Comparison of ENCODE assay signal across 32 cellular contexts in the genomic region with DNA sequence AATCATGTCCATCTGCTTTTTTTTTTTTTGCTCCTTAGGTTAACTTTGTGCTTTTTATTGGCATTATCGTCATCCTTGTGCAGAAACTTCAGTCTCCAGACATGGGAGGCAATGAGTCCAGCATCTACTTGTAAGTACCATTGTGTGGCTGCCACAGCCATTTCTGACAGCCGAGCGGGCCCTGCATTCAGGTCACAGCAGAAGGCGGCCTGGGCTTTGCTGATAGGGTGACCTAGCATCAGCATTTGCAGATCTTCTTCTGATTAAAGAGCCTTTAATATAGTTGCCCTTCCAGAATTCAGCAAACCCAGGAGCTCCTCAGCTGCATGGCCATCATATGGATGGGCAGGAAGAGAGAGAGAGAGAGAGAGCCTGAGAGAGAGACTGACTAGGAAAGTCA. TPM values are rescaled to one million over a fixed set of nuclear protein-coding genes. Genes with fewer than 3 reads are reported as not detected.
"Had no signal": no experiment of that assay in that cellular context is flagged by ENCODE, and none has a peak within 500 bp of the region (broad histone marks: within the 10 kb centered on the region; RNA-seq: fewer than 3 reads in every experiment).

No MANE protein-coding gene starts in this region.

- H3K9me3 Mint-ChIP-seq: activated CD4-positive, alpha-beta memory T cell treated with anti-CD3 and anti-CD28 coated beads for 36 hours; activated CD4-positive, alpha-beta T cell treated with anti-CD3 and anti-CD28 coated beads, Interleukin-2, amount 10 ng/mL, durations not matched to agents 24 days and 14 days; activated T-helper 1 cell treated with anti-CD3 and anti-CD28 coated beads, Interleukin-12 subunit alpha, Interleukin-12 subunit beta, Interleukin-2, Interleukin-4 antibody, amounts not matched to agents 30 ng/mL and 10 ng/mL and 1 ng/mL, durations not matched to agents 14 hours and 24 hours and 36 hours; activated T-helper 2 cell treated with anti-CD3 and anti-CD28 coated beads, Interferon-gamma antibody, Interleukin-2, Interleukin-4, amounts not matched to agents 10 μg/mL and 5 μg/mL and 100 μg/mL, durations not matched to agents 14 hours and 24 hours and 36 hours; effector memory CD8-positive, alpha-beta T cell had no signal

- DNase-seq: activated CD4-positive, alpha-beta memory T cell treated with anti-CD3 and anti-CD28 coated beads for 36 hours; activated CD4-positive, alpha-beta T cell treated with anti-CD3 and anti-CD28 coated beads for 36 hours; activated CD4-positive, alpha-beta T cell treated with anti-CD3 and anti-CD28 coated beads, Interleukin-2, amount 10 ng/mL, durations not matched to agents 24 days and 14 days; activated CD4-positive, CD25-positive, alpha-beta regulatory T cell; activated CD8-positive, alpha-beta memory T cell treated with anti-CD3 and anti-CD28 coated beads, Interleukin-2, amount 10 ng/mL, durations not matched to agents 7 days and 5 days; activated CD8-positive, alpha-beta memory T cell treated with anti-CD3 and anti-CD28 coated beads, Interleukin-2, amount 50 U/mL, for 4 hours; activated CD8-positive, alpha-beta T cell treated with anti-CD3 and anti-CD28 coated beads, Interleukin-2, amount 10 ng/mL, durations not matched to agents 7 days and 5 days; activated gamma-delta T cell treated with Interleukin-2 at 50 U/mL for 16 hours; activated naive CD4-positive, alpha-beta T cell treated with anti-CD3 and anti-CD28 coated beads, Interleukin-2, amount 50 U/mL, for 16 hours; activated naive CD4-positive, alpha-beta T cell treated with Interleukin-2 at 50 U/mL for 16 hours; activated T-cell treated with anti-CD3 and anti-CD28 coated beads, Interleukin-2, amount 50 U/mL, for 1 hour; activated T-cell treated with anti-CD3 and anti-CD28 coated beads, Interleukin-2, amount 50 U/mL, for 48 hours; amniotic stem cell; anterior cingulate cortex; brain microvascular endothelial cell; caudate nucleus; cortex of kidney; dermis blood vessel endothelial cell; effector CD4-positive, alpha-beta T cell; effector memory CD8-positive, alpha-beta T cell; erythroblast; foreskin keratinocyte; T-helper 2 cell had no signal

- H3K27ac Mint-ChIP-seq: activated CD4-positive, alpha-beta memory T cell treated with anti-CD3 and anti-CD28 coated beads for 36 hours; activated CD4-positive, alpha-beta T cell treated with anti-CD3 and anti-CD28 coated beads for 36 hours; activated CD4-positive, alpha-beta T cell treated with anti-CD3 and anti-CD28 coated beads, Interleukin-2, amount 10 ng/mL, durations not matched to agents 24 days and 14 days; activated CD8-positive, alpha-beta memory T cell treated with anti-CD3 and anti-CD28 coated beads, Interleukin-2, amount 10 ng/mL, durations not matched to agents 7 days and 5 days; activated CD8-positive, alpha-beta T cell treated with anti-CD3 and anti-CD28 coated beads, Interleukin-2, amount 10 ng/mL, durations not matched to agents 7 days and 5 days; activated naive CD8-positive, alpha-beta T cell; activated T-helper 1 cell treated with anti-CD3 and anti-CD28 coated beads, Interleukin-12 subunit alpha, Interleukin-12 subunit beta, Interleukin-2, Interleukin-4 antibody, amounts not matched to agents 30 ng/mL and 10 ng/mL and 1 ng/mL, durations not matched to agents 14 hours and 24 hours and 36 hours; activated T-helper 2 cell treated with anti-CD3 and anti-CD28 coated beads, Interferon-gamma antibody, Interleukin-2, Interleukin-4, amounts not matched to agents 10 μg/mL and 5 μg/mL and 100 μg/mL, durations not matched to agents 14 hours and 24 hours and 36 hours; effector memory CD8-positive, alpha-beta T cell had no signal

- H3K36me3 ChIP-seq: brain microvascular endothelial cell, esophagus muscularis mucosa, gastrocnemius medialis had no signal

- H3K4me3 ChIP-seq: esophagus muscularis mucosa, gastrocnemius medialis had no signal

- H3K4me1 ChIP-seq: esophagus muscularis mucosa, foreskin keratinocyte, gastrocnemius medialis had no signal

- H3K9me3 ChIP-seq: esophagus muscularis mucosa, gastrocnemius medialis had no signal

- H3K27me3 ChIP-seq: brain microvascular endothelial cell had no signal

- H3K36me3 Mint-ChIP-seq: activated CD4-positive, alpha-beta memory T cell treated with anti-CD3 and anti-CD28 coated beads for 36 hours; activated CD8-positive, alpha-beta memory T cell treated with anti-CD3 and anti-CD28 coated beads, Interleukin-2, amount 10 ng/mL, durations not matched to agents 7 days and 5 days; activated naive CD8-positive, alpha-beta T cell had no signal

- H3K4me1 Mint-ChIP-seq: activated CD4-positive, alpha-beta T cell treated with anti-CD3 and anti-CD28 coated beads for 36 hours; activated CD4-positive, alpha-beta T cell treated with anti-CD3 and anti-CD28 coated beads, Interleukin-2, amount 10 ng/mL, durations not matched to agents 24 days and 14 days; activated CD8-positive, alpha-beta memory T cell treated with anti-CD3 and anti-CD28 coated beads, Interleukin-2, amount 10 ng/mL, durations not matched to agents 7 days and 5 days had no signal

- ATAC-seq: activated CD4-positive, alpha-beta T cell treated with anti-CD3 and anti-CD28 coated beads for 36 hours; activated CD8-positive, alpha-beta memory T cell treated with anti-CD3 and anti-CD28 coated beads, Interleukin-2, amount 10 ng/mL, durations not matched to agents 7 days and 5 days; activated CD8-positive, alpha-beta T cell treated with anti-CD3 and anti-CD28 coated beads, Interleukin-2, amount 10 ng/mL, durations not matched to agents 7 days and 5 days; effector memory CD8-positive, alpha-beta T cell; foreskin keratinocyte; gastrocnemius medialis had no signal

- H3K27ac ChIP-seq: brain microvascular endothelial cell, esophagus muscularis mucosa, foreskin keratinocyte, gastrocnemius medialis had no signal

- H3K27me3 Mint-ChIP-seq: activated CD4-positive, alpha-beta memory T cell treated with anti-CD3 and anti-CD28 coated beads for 36 hours had no signal

- H3K4me3 Mint-ChIP-seq: activated CD4-positive, alpha-beta memory T cell treated with anti-CD3 and anti-CD28 coated beads for 36 hours; activated CD4-positive, alpha-beta T cell treated with anti-CD3 and anti-CD28 coated beads for 36 hours; activated CD4-positive, alpha-beta T cell treated with anti-CD3 and anti-CD28 coated beads, Interleukin-2, amount 10 ng/mL, durations not matched to agents 24 days and 14 days; activated CD8-positive, alpha-beta memory T cell treated with anti-CD3 and anti-CD28 coated beads, Interleukin-2, amount 10 ng/mL, durations not matched to agents 7 days and 5 days; activated CD8-positive, alpha-beta T cell treated with anti-CD3 and anti-CD28 coated beads, Interleukin-2, amount 10 ng/mL, durations not matched to agents 7 days and 5 days; activated naive CD8-positive, alpha-beta T cell; activated T-helper 1 cell treated with anti-CD3 and anti-CD28 coated beads, Interleukin-12 subunit alpha, Interleukin-12 subunit beta, Interleukin-2, Interleukin-4 antibody, amounts not matched to agents 30 ng/mL and 10 ng/mL and 1 ng/mL, durations not matched to agents 14 hours and 24 hours and 36 hours; effector memory CD8-positive, alpha-beta T cell had no signal

RNA-seq across cellular contexts. Expression of a gene that starts 40.5 kb away (rescaled TPM):
- total RNA-seq: activated CD4-positive, alpha-beta memory T cell treated with anti-CD3 and anti-CD28 coated beads for 36 hours; activated CD4-positive, alpha-beta T cell treated with anti-CD3 and anti-CD28 coated beads for 36 hours; activated CD4-positive, alpha-beta T cell treated with anti-CD3 and anti-CD28 coated beads, Interleukin-2, amount 10 ng/mL, durations not matched to agents 24 days and 14 days; activated CD8-positive, alpha-beta memory T cell treated with anti-CD3 and anti-CD28 coated beads for 36 hours; activated CD8-positive, alpha-beta memory T cell treated with anti-CD3 and anti-CD28 coated beads, Interleukin-2, amount 10 ng/mL, durations not matched to agents 7 days and 5 days; activated CD8-positive, alpha-beta T cell treated with anti-CD3 and anti-CD28 coated beads, Interleukin-2, amount 10 ng/mL, durations not matched to agents 7 days and 5 days; activated T-helper 1 cell treated with anti-CD3 and anti-CD28 coated beads, Interleukin-12 subunit alpha, Interleukin-12 subunit beta, Interleukin-2, Interleukin-4 antibody, amounts not matched to agents 30 ng/mL and 10 ng/mL and 1 ng/mL, durations not matched to agents 14 hours and 24 hours and 36 hours; activated T-helper 2 cell treated with anti-CD3 and anti-CD28 coated beads, Interferon-gamma antibody, Interleukin-2, Interleukin-4, amounts not matched to agents 10 μg/mL and 5 μg/mL and 100 μg/mL, durations not matched to agents 14 hours and 24 hours and 36 hours; bronchial epithelial cell; chondrocyte; dermis blood vessel endothelial cell; foreskin keratinocyte; T-helper 1 cell treated with Interleukin-12 subunit alpha and Interleukin-12 subunit beta and Interleukin-4 antibody, amounts not matched to agents 30 ng/mL and 1 ng/mL, for 36 hours had no signal
- polyA plus RNA-seq: foreskin keratinocyte had no signal
